Comparison of ENCODE assay signal across 28 cellular contexts in genomic region chr2:207353836-207354235, GRCh38.
"Had no signal": no experiment of that assay in that cellular context is flagged by ENCODE, and none has a peak within 500 bp of the region (broad histone marks: within the 10 kb centered on the region; RNA-seq: fewer than 3 reads in every experiment).

No MANE protein-coding gene starts in this region.

- ATAC-seq: naive thymus-derived CD4-positive, alpha-beta T cell; psoas muscle; right cardiac atrium; sciatic nerve; stimulated activated memory B cell treated with anti-CD40 and anti-IgM and Interleukin-4, amounts not matched to agents 10 μg/mL and 1 μg/mL and 100 μg/mL, for 72 hours; stimulated activated naive CD8-positive, alpha-beta T cell treated with anti-CD3 and anti-CD28 coated beads, Interleukin-15, amount 100 ng/mL, for 72 hours; stimulated activated naive CD8-positive, alpha-beta T cell treated with anti-CD3 and anti-CD28 coated beads, Interleukin-15, Interleukin-2, amounts not matched to agents 100 U/mL and 50 U/mL, for 24 hours; upper lobe of right lung had no signal

- H3K4me3 Mint-ChIP-seq: natural killer cell; nephron; stimulated activated memory B cell treated with anti-CD40 and anti-IgM and Interleukin-4, amounts not matched to agents 10 μg/mL and 1 μg/mL and 100 μg/mL, for 72 hours; stimulated activated naive CD8-positive, alpha-beta T cell treated with anti-CD3 and anti-CD28 coated beads, Interleukin-15, amount 100 ng/mL, for 72 hours; type B pancreatic cell had no signal

- H3K9me3 Mint-ChIP-seq: natural killer cell; stimulated activated memory B cell treated with anti-CD40 and anti-IgM and Interleukin-4, amounts not matched to agents 10 μg/mL and 1 μg/mL and 100 μg/mL, for 72 hours; stimulated activated naive CD8-positive, alpha-beta T cell treated with anti-CD3 and anti-CD28 coated beads, Interleukin-15, amount 100 ng/mL, for 72 hours had no signal

- H3K4me1 ChIP-seq: parathyroid adenoma, psoas muscle, suprapubic skin, testis, tibial artery, transverse colon, upper lobe of right lung, uterus had no signal

- H3K79me2 ChIP-seq: parathyroid adenoma had no signal

- H3K27ac ChIP-seq: neutrophil, ovary, parathyroid adenoma, psoas muscle, skin epidermis, spleen, suprapubic skin, testis, tibial artery, transverse colon, upper lobe of right lung, uterus had no signal

- H3K27ac Mint-ChIP-seq: natural killer cell; nephron; stimulated activated naive CD8-positive, alpha-beta T cell treated with anti-CD3 and anti-CD28 coated beads, Interleukin-15, amount 100 ng/mL, for 72 hours; type B pancreatic cell had no signal

- H3K9me3 ChIP-seq: neutrophil, ovary, psoas muscle, suprapubic skin, testis, tibial artery, transverse colon, upper lobe of right lung, uterus had no signal

- H3K36me3 Mint-ChIP-seq: natural killer cell; stimulated activated memory B cell treated with anti-CD40 and anti-IgM and Interleukin-4, amounts not matched to agents 10 μg/mL and 1 μg/mL and 100 μg/mL, for 72 hours; type B pancreatic cell had no signal

- H3K27me3 ChIP-seq: neutrophil, ovary, spleen, suprapubic skin, testis, tibial artery, transverse colon, upper lobe of right lung, uterus had no signal

- H3K4me3 ChIP-seq: ovary, psoas muscle, skin epidermis, smooth muscle cell, spleen, suprapubic skin, testis, tibial artery, transverse colon, upper lobe of right lung, uterus had no signal

- H3K9ac ChIP-seq: parathyroid adenoma had no signal

- H3K4me1 Mint-ChIP-seq: nephron had no signal

- H3K36me3 ChIP-seq: neutrophil, ovary, spleen, suprapubic skin, tibial artery, transverse colon, upper lobe of right lung, uterus had no signal

- H2AFZ ChIP-seq: parathyroid adenoma had no signal

- H3K4me2 ChIP-seq: smooth muscle cell had no signal

- DNase-seq: naive thymus-derived CD4-positive, alpha-beta T cell; natural killer cell; ovary; psoas muscle; right cardiac atrium; spleen; stimulated activated CD4-positive, alpha-beta T cell treated with anti-CD3 and anti-CD28 coated beads, Interleukin-12 subunit alpha, Interleukin-12 subunit beta, amount 100 ng/mL, for 4 hours; stimulated activated CD4-positive, alpha-beta T cell treated with anti-CD3 and anti-CD28 coated beads, Interleukin-1b, Interleukin-23, amount 100 ng/mL, for 48 hours; stimulated activated CD4-positive, alpha-beta T cell treated with anti-CD3 and anti-CD28 coated beads, Interleukin-4, amount 100 ng/mL, for 1 hour; stimulated activated CD4-positive, alpha-beta T cell treated with anti-CD3 and anti-CD28 coated beads, Interleukin-4, amount 100 ng/mL, for 4 hours; stimulated activated CD8-positive, alpha-beta memory T cell treated with anti-CD3 and anti-CD28 coated beads, Interleukin-4, amount 100 ng/mL, for 48 hours; stimulated activated naive CD8-positive, alpha-beta T cell treated with anti-CD3 and anti-CD28 coated beads, Interleukin-15, amount 100 ng/mL, for 72 hours; stimulated activated naive CD8-positive, alpha-beta T cell treated with anti-CD3 and anti-CD28 coated beads, Interleukin-15, Interleukin-2, amounts not matched to agents 100 U/mL and 50 U/mL, for 24 hours; testis; tibial artery; transverse colon; upper lobe of right lung; uterus had no signal

- H3K27me3 Mint-ChIP-seq: naive thymus-derived CD4-positive, alpha-beta T cell; progenitor cell of endocrine pancreas; stimulated activated memory B cell treated with anti-CD40 and anti-IgM and Interleukin-4, amounts not matched to agents 10 μg/mL and 1 μg/mL and 100 μg/mL, for 72 hours; stimulated activated naive CD8-positive, alpha-beta T cell treated with anti-CD3 and anti-CD28 coated beads, Interleukin-15, amount 100 ng/mL, for 72 hours; type B pancreatic cell had no signal
